Comparison of ENCODE assay signal across 9 cellular contexts in the genomic region with DNA sequence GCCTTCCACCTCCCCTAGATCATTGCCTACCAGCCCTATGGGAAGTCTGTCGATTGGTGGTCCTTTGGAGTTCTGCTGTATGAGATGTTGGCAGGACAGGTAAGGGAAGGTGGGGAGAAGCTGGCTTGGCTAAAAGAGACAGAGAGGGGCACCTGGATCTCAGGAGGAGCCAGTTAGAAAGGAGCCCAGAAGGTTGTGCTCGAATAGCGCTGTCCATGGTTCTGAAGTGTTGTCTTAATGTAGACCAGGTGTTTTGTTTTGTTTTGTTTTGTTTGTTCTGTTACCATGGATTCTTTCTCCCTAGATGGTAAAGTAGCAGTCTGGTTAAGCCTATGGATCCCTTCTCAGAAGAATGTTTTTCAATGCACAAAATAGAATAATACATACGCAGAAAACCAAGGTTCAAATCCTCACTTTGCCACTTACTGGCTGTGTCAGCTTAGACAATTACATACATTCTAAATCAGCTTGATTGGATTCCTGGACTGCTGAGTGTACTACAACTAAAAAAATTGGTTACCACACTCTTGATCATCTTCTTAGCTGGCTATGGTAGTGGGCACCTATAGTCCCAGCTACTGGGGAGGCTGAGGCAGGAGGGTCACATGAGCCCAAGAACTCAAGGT. TPM values are rescaled to one million over a fixed set of nuclear protein-coding genes. Genes with fewer than 3 reads are reported as not detected.
DNase-seq lines count a peak whose midpoint lies in the region; ATAC-seq and TF ChIP-seq lines count a peak whose summit lies in the region.
"Had no signal": no experiment of that assay in that cellular context is flagged by ENCODE, and none has a peak within 500 bp of the region (broad histone marks: within the 10 kb centered on the region; RNA-seq: fewer than 3 reads in every experiment).

No MANE protein-coding gene starts in this region.

- DNase-seq in MCF 10A (ENCODE audit: unreplicated experiment) (peak; percentile 69), breast epithelium (ENCODE audit: low spot score in 2 of 2) (no peak), endothelial cell (ENCODE audit: low spot score) (no peak), NCI-H510A (lab: John Stamatoyannopoulos, UW) (no peak), GM10266 (ENCODE audit: extremely low spot score) (no peak)
- DNase-seq in stimulated activated CD8-positive, alpha-beta memory T cell treated with anti-CD3 and anti-CD28 coated beads, Interleukin-4, amount 100 ng/mL, for 48 hours, result peak; percentile 42
- DNase-seq: midbrain had no signal

- no peak overlapping the region for H3K4me3 Mint-ChIP-seq in MCF 10A (ENCODE audit: unreplicated experiment)
- H3K4me3 Mint-ChIP-seq in endothelial cell (ENCODE audit: unreplicated experiment), result no peak overlapping the region

- H3K9me3 ChIP-seq in breast epithelium, result no peaks in the 10 kb centered on the region

- H3K4me3 ChIP-seq in breast epithelium, result no peak overlapping the region

- no peaks in the 10 kb centered on the region for H3K9me3 Mint-ChIP-seq in MCF 10A (ENCODE audit: unreplicated experiment)
- peaks cover 4% of the 10 kb centered on the region for H3K9me3 Mint-ChIP-seq in endothelial cell (ENCODE audit: unreplicated experiment)

- TF ChIP-seq POLR2A in breast epithelium (IDR thresholded peaks at IDR 0.05), result no peak

- H3K27me3 ChIP-seq in breast epithelium, result peaks cover 8 to 56% of the 10 kb centered on the region in 2 donors

- H3K4me1 Mint-ChIP-seq in MCF 10A (ENCODE audit: insufficient read depth, unreplicated experiment) (no peaks in the 10 kb centered on the region), endothelial cell (ENCODE audit: unreplicated experiment) (peaks cover 23% of the 10 kb centered on the region)

- H3K36me3 Mint-ChIP-seq in MCF 10A (ENCODE audit: insufficient read depth, unreplicated experiment), result no peaks in the 10 kb centered on the region
- H3K36me3 Mint-ChIP-seq in endothelial cell (ENCODE audit: low read depth, unreplicated experiment), result no peaks in the 10 kb centered on the region

- CTCF ChIA-PET in MCF 10A (lab: Yijun Ruan, JAX), result interaction anchor here (0.7 to 1.2 kb wide), 3 partner anchors 118 to 190 kb away, joined by 4 to 5 read pairs (median 4); no protein-coding TSS in a partner anchor

- H3K27ac Mint-ChIP-seq in MCF 10A (ENCODE audit: low read depth, unreplicated experiment), result no peak overlapping the region
- H3K27ac Mint-ChIP-seq in endothelial cell (ENCODE audit: unreplicated experiment), result peak overlapping the region; percentile 24

- no TSS peak for BruUV-seq in MCF 10A (replicated peaks; lab: Mats Ljungman, UMichigan)

- peaks cover 46% of the 10 kb centered on the region for H3K27me3 Mint-ChIP-seq in MCF 10A (ENCODE audit: insufficient read depth, unreplicated experiment)
- H3K27me3 Mint-ChIP-seq in endothelial cell (ENCODE audit: unreplicated experiment), result peaks cover 24% of the 10 kb centered on the region

- no peak overlapping the region for H3K27ac ChIP-seq in breast epithelium

- no peak for ATAC-seq in GM19397 (IDR thresholded peaks at IDR 0.05; ENCODE audit: unreplicated experiment)

- TF ChIP-seq CTCF in MCF 10A (IDR thresholded peaks at IDR 0.05; ENCODE audit: unreplicated experiment), result no peak
- TF ChIP-seq CTCF in breast epithelium (IDR thresholded peaks at IDR 0.05), result no peak
- TF ChIP-seq CTCF in endothelial cell (IDR thresholded peaks at IDR 0.05; ENCODE audit: unreplicated experiment), result no peak
- TF ChIP-seq CTCF in GM10266 (IDR thresholded peaks at IDR 0.05; ENCODE audit: control insufficient read depth, insufficient read depth, low read depth, missing control alignments), result no peak

- H3K36me3 ChIP-seq in breast epithelium, result no peaks in the 10 kb centered on the region

- H3K4me1 ChIP-seq in breast epithelium, result no peaks in the 10 kb centered on the region

- intact Hi-C loops in MCF 10A (cut with micrococcal nuclease) (no loop called here), breast epithelium (cut with DNase I; ENCODE audit: low total_unique reads) (no loop called here)

- POLR2A ChIA-PET in MCF 10A (lab: Yijun Ruan, JAX), result no interaction called here

TF ChIP-seq in PFSK-1, 5 proteins besides CTCF, POLR2A, EP300 and RAD21:
- TF ChIP-seq SIN3A (IDR thresholded peaks at IDR 0.05; ENCODE audit: borderline replicate concordance, insufficient read depth, low read length), result no peak
- TF ChIP-seq, protein P1, sequence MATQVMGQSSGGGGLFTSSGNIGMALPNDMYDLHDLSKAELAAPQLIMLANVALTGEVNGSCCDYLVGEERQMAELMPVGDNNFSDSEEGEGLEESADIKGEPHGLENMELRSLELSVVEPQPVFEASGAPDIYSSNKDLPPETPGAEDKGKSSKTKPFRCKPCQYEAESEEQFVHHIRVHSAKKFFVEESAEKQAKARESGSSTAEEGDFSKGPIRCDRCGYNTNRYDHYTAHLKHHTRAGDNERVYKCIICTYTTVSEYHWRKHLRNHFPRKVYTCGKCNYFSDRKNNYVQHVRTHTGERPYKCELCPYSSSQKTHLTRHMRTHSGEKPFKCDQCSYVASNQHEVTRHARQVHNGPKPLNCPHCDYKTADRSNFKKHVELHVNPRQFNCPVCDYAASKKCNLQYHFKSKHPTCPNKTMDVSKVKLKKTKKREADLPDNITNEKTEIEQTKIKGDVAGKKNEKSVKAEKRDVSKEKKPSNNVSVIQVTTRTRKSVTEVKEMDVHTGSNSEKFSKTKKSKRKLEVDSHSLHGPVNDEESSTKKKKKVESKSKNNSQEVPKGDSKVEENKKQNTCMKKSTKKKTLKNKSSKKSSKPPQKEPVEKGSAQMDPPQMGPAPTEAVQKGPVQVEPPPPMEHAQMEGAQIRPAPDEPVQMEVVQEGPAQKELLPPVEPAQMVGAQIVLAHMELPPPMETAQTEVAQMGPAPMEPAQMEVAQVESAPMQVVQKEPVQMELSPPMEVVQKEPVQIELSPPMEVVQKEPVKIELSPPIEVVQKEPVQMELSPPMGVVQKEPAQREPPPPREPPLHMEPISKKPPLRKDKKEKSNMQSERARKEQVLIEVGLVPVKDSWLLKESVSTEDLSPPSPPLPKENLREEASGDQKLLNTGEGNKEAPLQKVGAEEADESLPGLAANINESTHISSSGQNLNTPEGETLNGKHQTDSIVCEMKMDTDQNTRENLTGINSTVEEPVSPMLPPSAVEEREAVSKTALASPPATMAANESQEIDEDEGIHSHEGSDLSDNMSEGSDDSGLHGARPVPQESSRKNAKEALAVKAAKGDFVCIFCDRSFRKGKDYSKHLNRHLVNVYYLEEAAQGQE (IDR thresholded peaks at IDR 0.05; ENCODE audit: insufficient read depth in 1 of 2, low read depth in 2 of 2, low read length in 2 of 2), result peak; percentile 85 to 97
TF ChIP-seq in PFSK-1: peak in this region for 1.

RNA-seq across cellular contexts. Expression of gene CACNG7, which starts 5.9 kb away (rescaled TPM):
- total RNA-seq in MCF 10A (2022), result not detected in 2 replicates
- total RNA-seq in breast epithelium, result not detected
- not detected for polyA plus RNA-seq in PFSK-1 (2012; ENCODE audit: insufficient read length, low read depth)
- total RNA-seq in endothelial cell (ENCODE audit: unreplicated experiment), result 0.51 TPM

RNA-seq across cellular contexts. Expression of gene PRKCG, which starts 21.2 kb away (rescaled TPM):
- not detected in 2 replicates for total RNA-seq in MCF 10A (2022)
- not detected for total RNA-seq in breast epithelium
- not detected for polyA plus RNA-seq in PFSK-1 (2012; ENCODE audit: insufficient read length, low read depth)
- total RNA-seq in endothelial cell (ENCODE audit: unreplicated experiment), result 0.92 TPM

RNA-seq across cellular contexts. Expression of gene MYADM, which starts 35.5 kb away (rescaled TPM):
- total RNA-seq in MCF 10A (2022) (39.0 and 43.3 TPM in 2 replicates), breast epithelium (10 to 100 TPM; 30.2 to 54.6 (median 41.9) TPM), endothelial cell (ENCODE audit: unreplicated experiment) (123 TPM)
- 1.8 TPM for polyA plus RNA-seq in PFSK-1 (2012; ENCODE audit: insufficient read length, low read depth)

RNA-seq across cellular contexts. Expression of gene CACNG8, which starts 59.6 kb away (rescaled TPM):
- 0.16 TPM in 1 of 2 replicates, not detected in the other for total RNA-seq in MCF 10A (2022)
- total RNA-seq in breast epithelium, result under 1 TPM in 1 of 3 donors, not detected in 2; under 0.01 TPM
- polyA plus RNA-seq in PFSK-1 (2012; ENCODE audit: insufficient read length, low read depth), result 0.04 TPM
- total RNA-seq in endothelial cell (ENCODE audit: unreplicated experiment), result 12.9 TPM

Comparison
In these comparisons a context has a peak if more than half of its experiments do, and no peak if none do; other contexts are left out.
1. DNase-seq: peak in MCF 10A (single experiment) and stimulated activated CD8-positive, alpha-beta memory T cell treated with anti-CD3 and anti-CD28 coated beads, Interleukin-4, amount 100 ng/mL, for 48 hours (single experiment); none in breast epithelium (0 of 2), endothelial cell (single experiment), NCI-H510A (single experiment) and GM10266 (single experiment).